9 cellular contexts compared by ENCODE assay signal in genomic region chr15:90597477-90598052, GRCh38.
A peak's percentile ranks its signal among the peaks of the same experiment; 100 is the strongest.
DNase-seq lines count a peak whose midpoint lies in the region; ATAC-seq, FAIRE-seq and TF ChIP-seq lines count a peak whose summit lies in the region.
"Had no signal": no experiment of that assay in that cellular context is flagged by ENCODE, and none has a peak within 500 bp of the region (broad histone marks: within the 10 kb centered on the region; RNA-seq: fewer than 3 reads in every experiment).

No MANE protein-coding gene starts in this region.

- H3K9me3 ChIP-seq in BE2C = no peaks in the 10 kb centered on the region

- H3K27me3 Mint-ChIP-seq in activated naive CD8-positive, alpha-beta T cell treated with anti-CD3 and anti-CD28 coated beads, Interleukin-2, amount 10 ng/mL, durations not matched to agents 7 days and 5 days = no peaks in the 10 kb centered on the region

- no peak for DNase-seq in activated naive CD8-positive, alpha-beta T cell treated with anti-CD3 and anti-CD28 coated beads, Interleukin-2, amount 10 ng/mL, durations not matched to agents 7 days and 5 days
- no peak for DNase-seq in NCI-H748 (lab: John Stamatoyannopoulos, UW; ENCODE audit: unreplicated experiment)
- DNase-seq in BE2C = no peak
- no peak for DNase-seq in NCI-H510A treated with DMSO at 0.1 percent for 48 hours (lab: John Stamatoyannopoulos, UW)
- no peak for DNase-seq in HTR-8/SVneo (ENCODE audit: insufficient read length, low spot score)

- H3K4me3 ChIP-seq in skin epidermis (no peak overlapping the region), BE2C (ENCODE audit: low read depth, low read length) (no peak overlapping the region)

- peaks cover 70% of the 10 kb centered on the region for H3K4me1 Mint-ChIP-seq in activated naive CD8-positive, alpha-beta T cell treated with anti-CD3 and anti-CD28 coated beads, Interleukin-2, amount 10 ng/mL, durations not matched to agents 7 days and 5 days

- no peak for TF ChIP-seq CTCF in BE2C (IDR thresholded peaks at IDR 0.05; ENCODE audit: low read depth, low read length)

- H3K36me3 Mint-ChIP-seq in activated naive CD8-positive, alpha-beta T cell treated with anti-CD3 and anti-CD28 coated beads, Interleukin-2, amount 10 ng/mL, durations not matched to agents 7 days and 5 days = peaks cover 45% of the 10 kb centered on the region

- H3K36me3 ChIP-seq in BE2C = no peaks in the 10 kb centered on the region

- peak overlapping the region in 20 of 21 experiments; percentile 25 to 89 (median 66) for H3K27ac ChIP-seq in skin epidermis
- H3K27ac ChIP-seq: HL-60 had no signal

- H3K27ac Mint-ChIP-seq in activated naive CD8-positive, alpha-beta T cell treated with anti-CD3 and anti-CD28 coated beads, Interleukin-2, amount 10 ng/mL, durations not matched to agents 7 days and 5 days = peak overlapping the region; percentile 92

- no peaks in the 10 kb centered on the region for H3K27me3 ChIP-seq in BE2C

- H3K9me3 Mint-ChIP-seq in activated naive CD8-positive, alpha-beta T cell treated with anti-CD3 and anti-CD28 coated beads, Interleukin-2, amount 10 ng/mL, durations not matched to agents 7 days and 5 days = no peaks in the 10 kb centered on the region

- FAIRE-seq in HTR-8/SVneo (lab: Jason Lieb, UNC) = no peak

- no peaks in the 10 kb centered on the region; the same call in 1 of the 2 replicates for H3K4me1 ChIP-seq in BE2C

- ATAC-seq in GM18909 (IDR thresholded peaks at IDR 0.05; ENCODE audit: poor library complexity, unreplicated experiment) (peak; percentile 37), HG02884 (IDR thresholded peaks at IDR 0.05; ENCODE audit: unreplicated experiment) (peak; percentile 36)
- ATAC-seq in activated naive CD8-positive, alpha-beta T cell treated with anti-CD3 and anti-CD28 coated beads, Interleukin-2, amount 10 ng/mL, durations not matched to agents 7 days and 5 days (ENCODE audit: low read depth) = peak; percentile 76

- POLR2A ChIA-PET in activated naive CD8-positive, alpha-beta T cell treated with anti-CD3 and anti-CD28 coated beads, Interleukin-2, amount 10 ng/mL, durations not matched to agents 7 days and 5 days (lab: Charles Lee) = interaction anchor here (0.7 to 1.4 kb wide), 6 partner anchors 20 to 87 kb away, joined by 3 to 6 read pairs (median 4); no protein-coding TSS in a partner anchor

- peak overlapping the region; percentile 70 for H3K4me3 Mint-ChIP-seq in activated naive CD8-positive, alpha-beta T cell treated with anti-CD3 and anti-CD28 coated beads, Interleukin-2, amount 10 ng/mL, durations not matched to agents 7 days and 5 days
